In genomic region chr1:37410080-37410479, GRCh38 we compare ENCODE assay signal across 1 cellular context.
TF ChIP-seq lines count a peak whose summit lies in the region.

No MANE protein-coding gene starts in this region.

TF ChIP-seq in HEK293, 187 proteins besides CTCF, POLR2A, EP300 and RAD21 (continued from another document):
- no peak for TF ChIP-seq TSHZ1 (tag by site-specific recombination; IDR thresholded peaks at IDR 0.05; ENCODE audit: borderline replicate concordance)
- no peak for TF ChIP-seq ZNF416 (tag by site-specific recombination; IDR thresholded peaks at IDR 0.05)
- TF ChIP-seq ZNF423 (tag by site-specific recombination; IDR thresholded peaks at IDR 0.05) = no peak
- no peak for TF ChIP-seq ZNF112 (tag by site-specific recombination; IDR thresholded peaks at IDR 0.05)
- TF ChIP-seq ZNF548 (tag by site-specific recombination; IDR thresholded peaks at IDR 0.05) = no peak
- peak; percentile 48; the same call in 1 of the 2 replicates for TF ChIP-seq GLIS1 (tag by site-specific recombination; IDR thresholded peaks at IDR 0.05)
- no peak for TF ChIP-seq ZNF157 (tag by site-specific recombination; IDR thresholded peaks at IDR 0.05)
- TF ChIP-seq AEBP2 (tag by site-specific recombination; IDR thresholded peaks at IDR 0.05; ENCODE audit: borderline replicate concordance) = no peak
- TF ChIP-seq ZSCAN23 (tag by site-specific recombination; IDR thresholded peaks at IDR 0.05) = no peak
- no peak for TF ChIP-seq MZF1 (tag by site-specific recombination; IDR thresholded peaks at IDR 0.05; ENCODE audit: borderline replicate concordance)
- no peak for TF ChIP-seq ZNF239 (tag by site-specific recombination; IDR thresholded peaks at IDR 0.05)
